Comparison of ENCODE assay signal across 1 cellular context in genomic region chr4:7041851-7042696, GRCh38.
TF ChIP-seq lines count a peak whose summit lies in the region.

No MANE protein-coding gene starts in this region.

TF ChIP-seq in HEK293, 187 proteins besides CTCF, POLR2A, EP300 and RAD21 (continued from another document):
- TF ChIP-seq ZNF280C (tag by site-specific recombination; IDR thresholded peaks at IDR 0.05) (no peak), SP3 (tag by site-specific recombination; IDR thresholded peaks at IDR 0.05) (peak; percentile 1; the same call in 1 of the 2 replicates), ZSCAN16 (tag by site-specific recombination; IDR thresholded peaks at IDR 0.05) (no peak), ZNF223 (tag by site-specific recombination; IDR thresholded peaks at IDR 0.05) (no peak), ZNF350 (tag by site-specific recombination; IDR thresholded peaks at IDR 0.05) (no peak), BCL11A (tag by site-specific recombination; IDR thresholded peaks at IDR 0.05; ENCODE audit: low read depth) (no peak), PRDM6 (tag by site-specific recombination; IDR thresholded peaks at IDR 0.05) (no peak), SETDB1 (IDR thresholded peaks at IDR 0.05; ENCODE audit: insufficient read length, low read length) (no peak), IKZF3 (tag by site-specific recombination; IDR thresholded peaks at IDR 0.05) (no peak), WT1 (tag by site-specific recombination; IDR thresholded peaks at IDR 0.05) (no peak), ZFP37 (tag by site-specific recombination; IDR thresholded peaks at IDR 0.05) (no peak), ZNF580 (tag by site-specific recombination; IDR thresholded peaks at IDR 0.05) (no peak), ZNF114 (tag by site-specific recombination; IDR thresholded peaks at IDR 0.05) (no peak), ZNF16 (tag by site-specific recombination; IDR thresholded peaks at IDR 0.05; ENCODE audit: low read depth) (no peak), ZNF791 (tag by site-specific recombination; IDR thresholded peaks at IDR 0.05) (no peak), ZBTB11 (tag by site-specific recombination; conservative IDR thresholded peaks at IDR 0.05; ENCODE audit: low read depth) (no peak), ZBTB17 (tag by site-specific recombination; IDR thresholded peaks at IDR 0.05) (peak; percentile 80), ZNF660 (tag by site-specific recombination; IDR thresholded peaks at IDR 0.05) (no peak), ZNF629 (tag by site-specific recombination; IDR thresholded peaks at IDR 0.05) (no peak), ZNF670 (tag by site-specific recombination; IDR thresholded peaks at IDR 0.05; ENCODE audit: low read depth) (no peak), ZNF18 (tag by site-specific recombination; IDR thresholded peaks at IDR 0.05) (no peak)
